Comparison of ENCODE assay signal across 23 cellular contexts in the genomic region with DNA sequence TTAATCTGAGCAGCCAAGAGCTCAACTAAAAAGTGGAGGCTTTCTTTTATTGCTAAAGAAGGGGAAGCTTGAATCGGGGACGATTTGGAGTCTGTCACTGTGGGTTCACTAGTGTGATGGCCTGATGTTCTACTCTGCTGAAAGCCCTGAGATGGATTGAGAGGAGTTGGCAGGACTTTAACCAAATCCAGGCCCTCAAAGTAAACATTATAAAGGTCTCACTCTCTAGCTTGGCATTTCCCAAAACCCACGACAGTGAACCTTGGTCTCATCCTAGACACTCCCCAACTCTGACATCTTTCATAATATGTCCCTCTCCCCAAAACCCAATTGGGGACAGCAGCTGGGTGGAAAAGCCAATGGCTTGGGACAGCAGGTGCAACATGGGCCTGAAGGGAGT. TPM values are rescaled to one million over a fixed set of nuclear protein-coding genes. Genes with fewer than 3 reads are reported as not detected.
"Had no signal": no experiment of that assay in that cellular context is flagged by ENCODE, and none has a peak within 500 bp of the region (broad histone marks: within the 10 kb centered on the region; RNA-seq: fewer than 3 reads in every experiment).

No MANE protein-coding gene starts in this region.

- H3K27me3 ChIP-seq: adrenal gland, SJSA1 had no signal

- H3K36me3 ChIP-seq: adrenal gland, SJSA1 had no signal

- H3K4me3 ChIP-seq: adrenal gland, K562, SJSA1 had no signal

- H3K9me3 ChIP-seq: adrenal gland, SJSA1 had no signal

- DNase-seq: activated CD4-positive, alpha-beta T cell treated with anti-CD3 and anti-CD28 coated beads for 4 hours; activated CD8-positive, alpha-beta memory T cell treated with anti-CD3 and anti-CD28 coated beads, Interleukin-2, amount 50 U/mL, for 4 hours; activated CD8-positive, alpha-beta T cell treated with anti-CD3 and anti-CD28 coated beads for 36 hours; activated gamma-delta T cell treated with Interleukin-2 at 50 U/mL for 16 hours; activated naive CD4-positive, alpha-beta T cell treated with anti-CD3 and anti-CD28 coated beads, Interleukin-2, amount 50 U/mL, for 16 hours; activated naive CD8-positive, alpha-beta T cell treated with anti-CD3 and anti-CD28 coated beads, Interleukin-2, amount 10 ng/mL, durations not matched to agents 7 days and 5 days; activated T-cell treated with anti-CD3 and anti-CD28 coated beads, Interleukin-2, amount 50 U/mL, for 72 hours; anterior cingulate cortex; Karpas-422; NCI-H1105 treated with DMSO at 0.1 percent for 48 hours; NCI-H1436 treated with DMSO at 0.1 percent for 48 hours; NCI-H187; NCI-H2081; NCI-H510A treated with DMSO at 0.1 percent for 48 hours; PC-3; SHP77; SW 1271 had no signal

- H3K4me1 ChIP-seq: SJSA1 had no signal

- ATAC-seq: activated CD4-positive, CD25-positive, alpha-beta regulatory T cell treated with anti-CD3 and anti-CD28 coated beads, Interleukin-2, amount 50 U/mL, for 24 hours; activated CD8-positive, alpha-beta T cell treated with anti-CD3 and anti-CD28 coated beads for 36 hours; activated T-cell treated with anti-CD3 and anti-CD28 coated beads, Interleukin-2, amount 50 U/mL, for 72 hours; K562; PC-3; SK-N-SH treated with all-trans-retinoic acid at 6 μM for 48 hours had no signal

- FAIRE-seq: K562, RCC 7860 had no signal

- H3K27ac ChIP-seq: adrenal gland, SJSA1 had no signal

RNA-seq across cellular contexts. Expression of gene TMOD1, which starts 32.7 kb away (rescaled TPM):
- total RNA-seq: PC-3, SJSA1 had no signal
